In genomic region chr5:169398515-169398914, GRCh38 we compare ENCODE assay signal across 3 cellular contexts.
"Had no signal": no experiment of that assay in that cellular context is flagged by ENCODE, and none has a peak within 500 bp of the region (broad histone marks: within the 10 kb centered on the region; RNA-seq: fewer than 3 reads in every experiment).

No MANE protein-coding gene starts in this region.

- DNase-seq: GDM1, GF-D8 had no signal

- ATAC-seq: GM12878 had no signal

- H3K4me3 ChIP-seq: GM12878 had no signal
